Comparison of ENCODE assay signal across 8 cellular contexts in the genomic region with DNA sequence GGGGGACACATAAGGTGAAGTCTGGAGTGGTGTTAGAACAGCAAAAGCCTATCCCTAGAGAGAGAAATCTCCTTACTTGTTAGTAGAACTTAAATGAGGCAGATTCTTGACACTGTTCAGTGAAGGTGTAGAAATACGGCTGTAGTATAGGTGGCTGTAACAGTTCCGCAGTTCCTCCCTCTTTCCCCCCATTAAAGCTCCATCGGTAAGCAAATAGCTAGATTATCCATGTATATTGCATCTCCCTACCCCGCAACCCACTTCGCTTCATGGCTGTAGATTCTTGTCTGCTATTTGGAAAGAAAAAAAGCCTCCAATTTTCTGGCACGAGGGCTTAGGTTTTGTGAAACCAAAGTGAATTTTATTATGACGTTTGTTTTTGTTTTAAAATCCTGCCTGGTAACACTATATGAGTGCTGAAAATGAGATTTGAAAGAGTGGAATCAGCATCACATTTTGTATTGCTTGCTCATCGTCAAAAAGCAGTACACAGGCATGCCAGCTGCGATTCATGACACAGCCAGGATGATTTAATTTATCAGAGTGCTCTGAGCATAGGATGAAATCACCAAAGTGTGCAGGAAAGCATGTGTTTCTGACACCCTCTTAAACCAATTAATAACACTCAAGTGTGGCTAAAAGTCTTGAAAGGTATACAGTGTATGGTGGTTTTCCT. TPM values are rescaled to one million over a fixed set of nuclear protein-coding genes. Genes with fewer than 3 reads are reported as not detected.
DNase-seq lines count a peak whose midpoint lies in the region; ATAC-seq and TF ChIP-seq lines count a peak whose summit lies in the region.

No MANE protein-coding gene starts in this region.

- no peak for ATAC-seq in natural killer cell treated with Interleukin-12 subunit alpha and Interleukin-12 subunit beta and Interleukin-15 and Interleukin-18, amount 100 ng/mL, for 72 hours
- ATAC-seq in HG03378 (IDR thresholded peaks at IDR 0.05; ENCODE audit: unreplicated experiment), result no peak
- ATAC-seq in stimulated activated naive B cell treated with anti-CD40 and anti-IgM and Interleukin-4, amounts not matched to agents 10 μg/mL and 1 μg/mL and 100 μg/mL, for 72 hours (replicated peaks), result no peak

- DNase-seq in NCI-H2227 (lab: John Stamatoyannopoulos, UW; ENCODE audit: unreplicated experiment), result peak; percentile 46
- peak; percentile 51 for DNase-seq in dermis blood vessel endothelial cell
- no peak for DNase-seq in natural killer cell treated with Interleukin-12 subunit alpha and Interleukin-12 subunit beta and Interleukin-15 and Interleukin-18, amount 100 ng/mL, for 72 hours (ENCODE audit: low spot score)
- DNase-seq in HT-29 (ENCODE audit: low spot score), result no peak
- no peak for DNase-seq in stimulated activated naive B cell treated with anti-CD40 and anti-IgM and Interleukin-4, amounts not matched to agents 10 μg/mL and 1 μg/mL and 100 μg/mL, for 72 hours
- no peak for DNase-seq in foreskin melanocyte

- no peaks in the 10 kb centered on the region for H3F3A ChIP-seq in DOHH2 (ENCODE audit: control insufficient read depth, insufficient read depth)

- H4K20me1 ChIP-seq in DOHH2 (ENCODE audit: control insufficient read depth, insufficient read depth, low read depth, low read length), result no peaks in the 10 kb centered on the region

- peaks cover 8% of the 10 kb centered on the region for H3K79me2 ChIP-seq in DOHH2 (ENCODE audit: control insufficient read depth, low read length)

- TF ChIP-seq CTCF in DOHH2 (IDR thresholded peaks at IDR 0.05; ENCODE audit: low read depth, low read length, poor library complexity, severe bottlenecking), result no peak

- no peak overlapping the region for H3K27ac ChIP-seq in DOHH2 (ENCODE audit: low read depth, low read length)

- H3K9me3 Mint-ChIP-seq in natural killer cell treated with Interleukin-12 subunit alpha and Interleukin-12 subunit beta and Interleukin-15 and Interleukin-18, amount 100 ng/mL, for 72 hours, result no peaks in the 10 kb centered on the region
- no peaks in the 10 kb centered on the region for H3K9me3 Mint-ChIP-seq in stimulated activated naive B cell treated with anti-CD40 and anti-IgM and Interleukin-4, amounts not matched to agents 10 μg/mL and 1 μg/mL and 100 μg/mL, for 72 hours

- H3K27me3 Mint-ChIP-seq in natural killer cell treated with Interleukin-12 subunit alpha and Interleukin-12 subunit beta and Interleukin-15 and Interleukin-18, amount 100 ng/mL, for 72 hours, result peaks cover 32 to 63% of the 10 kb centered on the region in 2 donors
- peaks cover 33 to 35% of the 10 kb centered on the region in 2 donors for H3K27me3 Mint-ChIP-seq in stimulated activated naive B cell treated with anti-CD40 and anti-IgM and Interleukin-4, amounts not matched to agents 10 μg/mL and 1 μg/mL and 100 μg/mL, for 72 hours

- peaks cover 9 to 12% of the 10 kb centered on the region in 2 donors for H3K4me1 Mint-ChIP-seq in natural killer cell treated with Interleukin-12 subunit alpha and Interleukin-12 subunit beta and Interleukin-15 and Interleukin-18, amount 100 ng/mL, for 72 hours (ENCODE audit: low read depth in 2 of 2)
- peaks cover 8 to 28% of the 10 kb centered on the region in 2 donors for H3K4me1 Mint-ChIP-seq in stimulated activated naive B cell treated with anti-CD40 and anti-IgM and Interleukin-4, amounts not matched to agents 10 μg/mL and 1 μg/mL and 100 μg/mL, for 72 hours

- no peaks in the 10 kb centered on the region for H3K9me3 ChIP-seq in DOHH2 (ENCODE audit: control insufficient read depth, insufficient read depth, low read length)

- H3K36me3 Mint-ChIP-seq in natural killer cell treated with Interleukin-12 subunit alpha and Interleukin-12 subunit beta and Interleukin-15 and Interleukin-18, amount 100 ng/mL, for 72 hours, result no peaks in the 10 kb centered on the region
- no peaks in the 10 kb centered on the region for H3K36me3 Mint-ChIP-seq in stimulated activated naive B cell treated with anti-CD40 and anti-IgM and Interleukin-4, amounts not matched to agents 10 μg/mL and 1 μg/mL and 100 μg/mL, for 72 hours

- peaks cover 16% of the 10 kb centered on the region for H3K4me1 ChIP-seq in DOHH2 (ENCODE audit: control insufficient read depth, low read length)

- peak overlapping the region; percentile 78 for H3K4me3 ChIP-seq in DOHH2 (ENCODE audit: low read length)

- peak overlapping the region; percentile 73 for H3K4me3 Mint-ChIP-seq in natural killer cell treated with Interleukin-12 subunit alpha and Interleukin-12 subunit beta and Interleukin-15 and Interleukin-18, amount 100 ng/mL, for 72 hours
- no peak overlapping the region for H3K4me3 Mint-ChIP-seq in stimulated activated naive B cell treated with anti-CD40 and anti-IgM and Interleukin-4, amounts not matched to agents 10 μg/mL and 1 μg/mL and 100 μg/mL, for 72 hours

- no peaks in the 10 kb centered on the region for H3K27me3 ChIP-seq in DOHH2 (ENCODE audit: control insufficient read depth, low read length)

- no peaks in the 10 kb centered on the region for H3K9me2 ChIP-seq in DOHH2 (replicated peaks; ENCODE audit: control insufficient read depth, low read length)

- H3K27ac Mint-ChIP-seq in natural killer cell treated with Interleukin-12 subunit alpha and Interleukin-12 subunit beta and Interleukin-15 and Interleukin-18, amount 100 ng/mL, for 72 hours, result no peak overlapping the region
- no peak overlapping the region for H3K27ac Mint-ChIP-seq in stimulated activated naive B cell treated with anti-CD40 and anti-IgM and Interleukin-4, amounts not matched to agents 10 μg/mL and 1 μg/mL and 100 μg/mL, for 72 hours

- H3K4me2 ChIP-seq in DOHH2 (ENCODE audit: low read length), result peak overlapping the region; percentile 70

- no peaks in the 10 kb centered on the region for H3K36me3 ChIP-seq in DOHH2 (ENCODE audit: control insufficient read depth, low read length)

RNA-seq across cellular contexts. Expression of a gene that starts 1.4 kb away (rescaled TPM):
- 33.0 and 40.8 TPM in 2 replicates for total RNA-seq in dermis blood vessel endothelial cell
- under 1 TPM; 0.50 to 0.61 TPM for total RNA-seq in natural killer cell treated with Interleukin-12 subunit alpha and Interleukin-12 subunit beta and Interleukin-15 and Interleukin-18, amount 100 ng/mL, for 72 hours
- total RNA-seq in HT-29 (2014; rRNA removed; shearing (Covaris generic)), result 0.08 TPM in 1 of 2 replicates, not detected in the other

Comparison
In these comparisons a context has a peak if more than half of its experiments do, and no peak if none do; other contexts are left out.
1. DNase-seq: peak in NCI-H2227 (single experiment) and dermis blood vessel endothelial cell (single experiment); none in natural killer cell treated with Interleukin-12 subunit alpha and Interleukin-12 subunit beta and Interleukin-15 and Interleukin-18, amount 100 ng/mL, for 72 hours (single experiment), HT-29 (single experiment), stimulated activated naive B cell treated with anti-CD40 and anti-IgM and Interleukin-4, amounts not matched to agents 10 μg/mL and 1 μg/mL and 100 μg/mL, for 72 hours (single experiment) and foreskin melanocyte (single experiment).
2. RNA of a gene that starts 1.4 kb away (total RNA-seq): 33.0 to 40.8 TPM in dermis blood vessel endothelial cell; 0.50 to 0.61 TPM in natural killer cell treated with Interleukin-12 subunit alpha and Interleukin-12 subunit beta and Interleukin-15 and Interleukin-18, amount 100 ng/mL, for 72 hours and 0.08 TPM in HT-29; every median in the first group is over 10 times any median in the second.